Comparison of ENCODE assay signal across 21 cellular contexts in the genomic region with DNA sequence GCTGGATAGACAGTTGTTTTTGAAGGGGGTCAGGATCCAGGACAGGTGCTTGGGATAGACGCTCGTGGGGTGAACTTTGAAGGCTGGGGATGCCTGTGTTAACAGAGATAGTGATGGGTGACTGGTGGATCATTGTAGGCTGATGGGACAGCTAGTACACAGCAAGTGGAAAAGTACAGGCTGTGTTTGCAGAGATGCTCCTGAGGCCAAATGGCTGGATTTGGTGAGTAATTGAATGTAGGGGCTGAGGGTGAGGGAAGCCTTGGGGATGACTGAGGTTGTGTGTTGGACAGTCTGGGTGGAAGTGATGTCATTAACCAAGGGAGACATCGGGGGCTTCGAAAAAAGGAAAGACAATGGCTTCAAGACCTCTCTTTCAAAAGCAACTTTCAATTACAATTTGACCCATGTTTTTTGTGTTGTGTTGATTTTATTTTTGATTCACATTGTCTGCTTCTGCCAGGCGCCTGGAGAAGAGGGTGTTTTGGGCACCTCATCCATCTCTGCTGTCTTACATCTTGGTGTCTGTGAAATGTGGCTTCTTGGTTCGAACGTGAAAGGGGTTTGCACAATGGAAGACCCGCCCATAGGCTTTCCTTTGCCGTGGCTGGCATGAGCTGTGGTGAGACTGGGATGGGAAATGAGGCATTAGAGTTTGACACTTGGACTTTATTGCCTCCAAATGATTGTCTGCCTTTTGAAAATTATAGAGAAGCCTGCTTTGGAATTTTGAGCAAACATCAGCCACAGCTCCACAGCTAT.
DNase-seq lines count a peak whose midpoint lies in the region; ATAC-seq, FAIRE-seq and TF ChIP-seq lines count a peak whose summit lies in the region.
"Had no signal": no experiment of that assay in that cellular context is flagged by ENCODE, and none has a peak within 500 bp of the region (broad histone marks: within the 10 kb centered on the region; RNA-seq: fewer than 3 reads in every experiment).

No MANE protein-coding gene starts in this region.

- H3K36me3 Mint-ChIP-seq in glutamatergic neuron (ENCODE audit: unreplicated experiment): no peaks in the 10 kb centered on the region
- H3K36me3 Mint-ChIP-seq: CD4-positive, CD25-positive, alpha-beta regulatory T cell had no signal

- WGBS in suprapubic skin: 64% methylated on average over 9 of the region's 9 CpGs

- TF ChIP-seq EP300 in suprapubic skin (IDR thresholded peaks at IDR 0.05): no peak

- H4K20me1 ChIP-seq in BLaER1: no peaks in the 10 kb centered on the region

- 0 out of 2 replicates have a peak overlapping the region, but pooled peaks have one; percentile 7 for H3K4me2 ChIP-seq in BLaER1
- H3K4me2 ChIP-seq: A549 had no signal

- peaks cover 3% of the 10 kb centered on the region for H3K4me1 Mint-ChIP-seq in glutamatergic neuron (ENCODE audit: low read depth, unreplicated experiment)
- H3K4me1 Mint-ChIP-seq: CD4-positive, CD25-positive, alpha-beta regulatory T cell had no signal

- peaks cover 3% of the 10 kb centered on the region for H3K9me3 Mint-ChIP-seq in glutamatergic neuron (ENCODE audit: unreplicated experiment)

- H3K36me3 ChIP-seq in BLaER1 (no peaks in the 10 kb centered on the region), Peyer's patch (no peaks in the 10 kb centered on the region), suprapubic skin (no peaks in the 10 kb centered on the region)
- H3K36me3 ChIP-seq: BE2C, HAP-1, SJCRH30 had no signal

- H3K9me3 ChIP-seq in BLaER1 (no peaks in the 10 kb centered on the region), Peyer's patch (no peaks in the 10 kb centered on the region), suprapubic skin (no peaks in the 10 kb centered on the region)
- H3K9me3 ChIP-seq: A549, BE2C, HAP-1, SJCRH30 had no signal

- peak overlapping the region; percentile 31 for H3K4me3 Mint-ChIP-seq in glutamatergic neuron (ENCODE audit: unreplicated experiment)
- H3K4me3 Mint-ChIP-seq: CD4-positive, CD25-positive, alpha-beta regulatory T cell had no signal

- H3K4me3 ChIP-seq in BLaER1 (no peak overlapping the region), Peyer's patch (no peak overlapping the region), suprapubic skin (no peak overlapping the region)
- H3K4me3 ChIP-seq: A549, GM23248, HAP-1, SJCRH30 had no signal

- H3K27me3 Mint-ChIP-seq in glutamatergic neuron (ENCODE audit: unreplicated experiment): no peaks in the 10 kb centered on the region

- H3K27ac ChIP-seq in BLaER1 (no peak overlapping the region), Peyer's patch (no peak overlapping the region), suprapubic skin (no peak overlapping the region)
- H3K27ac ChIP-seq: A549, GM23248, SJCRH30 had no signal

- DNase-seq in Peyer's patch: peak in 2 of 3 donors; percentile 2 to 5
- no peak for DNase-seq in glutamatergic neuron
- peak; percentile 9 to 55 for DNase-seq in suprapubic skin (ENCODE audit: low spot score in 2 of 2)
- no peak for DNase-seq in GM19240 (ENCODE audit: insufficient read length, low spot score)
- no peak for DNase-seq in HTR-8/SVneo (ENCODE audit: insufficient read length, low spot score)
- DNase-seq in activated CD4-positive, alpha-beta T cell treated with anti-CD3 and anti-CD28 coated beads, Interleukin-2, amount 50 U/mL, for 48 hours: no peak
- DNase-seq: BE2C; CD4-positive, CD25-positive, alpha-beta regulatory T cell; DMS79; GM23248; KG1; NCI-H1092 treated with DMSO at 0.1 percent for 48 hours; NCI-H1436 treated with DMSO at 0.1 percent for 48 hours; NCI-H1930; NCI-H510A had no signal

- no peak overlapping the region for H3K9ac ChIP-seq in BLaER1
- H3K9ac ChIP-seq: GM23248 had no signal

- H3K27me3 ChIP-seq in BLaER1: no peaks in the 10 kb centered on the region
- no peaks in the 10 kb centered on the region for H3K27me3 ChIP-seq in Peyer's patch
- H3K27me3 ChIP-seq in suprapubic skin: peaks cover 28% of the 10 kb centered on the region

- TF ChIP-seq CTCF in Peyer's patch (IDR thresholded peaks at IDR 0.05): no peak
- no peak for TF ChIP-seq CTCF in glutamatergic neuron (IDR thresholded peaks at IDR 0.05; ENCODE audit: partially characterized antibody, unreplicated experiment)
- TF ChIP-seq CTCF in suprapubic skin (IDR thresholded peaks at IDR 0.05): no peak

- no peak for ATAC-seq in GM21515 (IDR thresholded peaks at IDR 0.05; ENCODE audit: unreplicated experiment)
- ATAC-seq: A549, Panc1 had no signal

- TF ChIP-seq POLR2A in Peyer's patch (IDR thresholded peaks at IDR 0.05) (no peak), suprapubic skin (IDR thresholded peaks at IDR 0.05) (no peak)

- H3K4me1 ChIP-seq in BLaER1: peaks cover 73% of the 10 kb centered on the region
- no peaks in the 10 kb centered on the region for H3K4me1 ChIP-seq in Peyer's patch
- H3K4me1 ChIP-seq in suprapubic skin: no peaks in the 10 kb centered on the region
- H3K4me1 ChIP-seq: A549, BE2C, HAP-1 had no signal

- H3K27ac Mint-ChIP-seq in glutamatergic neuron (ENCODE audit: unreplicated experiment): no peak overlapping the region
- H3K27ac Mint-ChIP-seq: CD4-positive, CD25-positive, alpha-beta regulatory T cell had no signal

- no peak for FAIRE-seq in HTR-8/SVneo (lab: Jason Lieb, UNC)
- FAIRE-seq: A549 had no signal

Comparison
In these comparisons a context has a peak if more than half of its experiments do, and no peak if none do; other contexts are left out.
1. DNase-seq: peak in Peyer's patch (2 of 3) and suprapubic skin (2 of 2); none in glutamatergic neuron (single experiment), GM19240 (single experiment), HTR-8/SVneo (single experiment) and activated CD4-positive, alpha-beta T cell treated with anti-CD3 and anti-CD28 coated beads, Interleukin-2, amount 50 U/mL, for 48 hours (0 of 2).